9 cellular contexts compared by ENCODE assay signal in genomic region chr7:148912758-148913541, GRCh38. TPM values are rescaled to one million over a fixed set of nuclear protein-coding genes. Genes with fewer than 3 reads are reported as not detected.
DNase-seq lines count a peak whose midpoint lies in the region; ATAC-seq and TF ChIP-seq lines count a peak whose summit lies in the region.
"Had no signal": no experiment of that assay in that cellular context is flagged by ENCODE, and none has a peak within 500 bp of the region (broad histone marks: within the 10 kb centered on the region; RNA-seq: fewer than 3 reads in every experiment).

No MANE protein-coding gene starts in this region.

- CTCF ChIA-PET in activated CD8-positive, alpha-beta T cell treated with anti-CD3 and anti-CD28 coated beads, Interleukin-2, amount 10 ng/mL, durations not matched to agents 7 days and 5 days (lab: Charles Lee) = interaction anchor here (0.9 to 4.2 kb wide), 13 partner anchors 9 to 70 kb away, joined by 3 to 36 read pairs (median 4); no protein-coding TSS in a partner anchor
- CTCF ChIA-PET in WTC11 (lab: Charles Lee) = no interaction called here

- peak; percentile 59 for ATAC-seq in GM19395 (IDR thresholded peaks at IDR 0.05; ENCODE audit: unreplicated experiment)
- peak; percentile 52 for ATAC-seq in HG03064 (IDR thresholded peaks at IDR 0.05; ENCODE audit: low read depth, unreplicated experiment)
- peak; percentile 66 for ATAC-seq in activated CD8-positive, alpha-beta T cell treated with anti-CD3 and anti-CD28 coated beads, Interleukin-2, amount 10 ng/mL, durations not matched to agents 7 days and 5 days
- ATAC-seq in WTC11 = no peak

- no peak for TF ChIP-seq CTCF in WTC11 (IDR thresholded peaks at IDR 0.05)

- H3K9me3 Mint-ChIP-seq in activated CD8-positive, alpha-beta T cell treated with anti-CD3 and anti-CD28 coated beads, Interleukin-2, amount 10 ng/mL, durations not matched to agents 7 days and 5 days (ENCODE audit: insufficient read depth) = no peaks in the 10 kb centered on the region
- no peaks in the 10 kb centered on the region for H3K9me3 Mint-ChIP-seq in WTC11

- DNase-seq in activated CD8-positive, alpha-beta T cell treated with anti-CD3 and anti-CD28 coated beads, Interleukin-2, amount 10 ng/mL, durations not matched to agents 7 days and 5 days = peak; percentile 67
- peak; percentile 20 to 25 for DNase-seq in stimulated activated CD8-positive, alpha-beta memory T cell treated with anti-CD3 and anti-CD28 coated beads, Interleukin-4, amount 100 ng/mL, for 4 hours (ENCODE audit: low read depth in 2 of 2, low spot score in 1 of 2)
- DNase-seq in retina = no peak
- DNase-seq in WTC11 (ENCODE audit: low spot score) = no peak
- DNase-seq in NCI-H1105 (lab: John Stamatoyannopoulos, UW) = no peak
- DNase-seq in nucleus accumbens (lab: John Stamatoyannopoulos, UW) = no peak
- DNase-seq: GM23248 had no signal

- H3K36me3 Mint-ChIP-seq in activated CD8-positive, alpha-beta T cell treated with anti-CD3 and anti-CD28 coated beads, Interleukin-2, amount 10 ng/mL, durations not matched to agents 7 days and 5 days (ENCODE audit: low read depth) = peaks cover 5% of the 10 kb centered on the region
- no peaks in the 10 kb centered on the region for H3K36me3 Mint-ChIP-seq in WTC11

- H3K4me3 Mint-ChIP-seq in activated CD8-positive, alpha-beta T cell treated with anti-CD3 and anti-CD28 coated beads, Interleukin-2, amount 10 ng/mL, durations not matched to agents 7 days and 5 days = peak overlapping the region; percentile 63
- no peak overlapping the region for H3K4me3 Mint-ChIP-seq in WTC11

- H3K27ac Mint-ChIP-seq in activated CD8-positive, alpha-beta T cell treated with anti-CD3 and anti-CD28 coated beads, Interleukin-2, amount 10 ng/mL, durations not matched to agents 7 days and 5 days = peak overlapping the region; percentile 89
- H3K27ac Mint-ChIP-seq in WTC11 = no peak overlapping the region

- POLR2A ChIA-PET in activated CD8-positive, alpha-beta T cell treated with anti-CD3 and anti-CD28 coated beads, Interleukin-2, amount 10 ng/mL, durations not matched to agents 7 days and 5 days (lab: Charles Lee) = interaction anchor here (0.5 to 6.7 kb wide), 8 partner anchors 9 to 316 kb away, joined by 3 to 59 read pairs (median 4); partner anchors contain the start of gene EZH2
- POLR2A ChIA-PET in WTC11 (lab: Charles Lee) = no interaction called here

- no peaks in the 10 kb centered on the region for H3K27me3 Mint-ChIP-seq in activated CD8-positive, alpha-beta T cell treated with anti-CD3 and anti-CD28 coated beads, Interleukin-2, amount 10 ng/mL, durations not matched to agents 7 days and 5 days (ENCODE audit: low read depth)
- no peaks in the 10 kb centered on the region for H3K27me3 Mint-ChIP-seq in WTC11 (ENCODE audit: low read depth)

- H3K4me1 Mint-ChIP-seq in activated CD8-positive, alpha-beta T cell treated with anti-CD3 and anti-CD28 coated beads, Interleukin-2, amount 10 ng/mL, durations not matched to agents 7 days and 5 days (ENCODE audit: low read depth) = peaks cover 55% of the 10 kb centered on the region
- peaks cover 27% of the 10 kb centered on the region for H3K4me1 Mint-ChIP-seq in WTC11

TF ChIP-seq in WTC11, 78 proteins besides CTCF, POLR2A, EP300 and RAD21 (continues in another document):
- no peak for TF ChIP-seq ATF2 (CRISPR knock-in tag; IDR thresholded peaks at IDR 0.05; ENCODE audit: borderline replicate concordance, low read depth)
- no peak for TF ChIP-seq IRF2 (CRISPR knock-in tag; IDR thresholded peaks at IDR 0.05; ENCODE audit: borderline replicate concordance, low read depth)
- no peak for TF ChIP-seq FOXJ3 (CRISPR knock-in tag; IDR thresholded peaks at IDR 0.05; ENCODE audit: borderline replicate concordance)
- TF ChIP-seq TEAD4 (CRISPR knock-in tag; IDR thresholded peaks at IDR 0.05) = no peak
- TF ChIP-seq ATF1 (CRISPR knock-in tag; IDR thresholded peaks at IDR 0.05) = no peak
- TF ChIP-seq EMX1 (CRISPR knock-in tag; IDR thresholded peaks at IDR 0.05) = no peak
- no peak for TF ChIP-seq ZNF281 (CRISPR knock-in tag; IDR thresholded peaks at IDR 0.05)
- TF ChIP-seq, protein P1, sequence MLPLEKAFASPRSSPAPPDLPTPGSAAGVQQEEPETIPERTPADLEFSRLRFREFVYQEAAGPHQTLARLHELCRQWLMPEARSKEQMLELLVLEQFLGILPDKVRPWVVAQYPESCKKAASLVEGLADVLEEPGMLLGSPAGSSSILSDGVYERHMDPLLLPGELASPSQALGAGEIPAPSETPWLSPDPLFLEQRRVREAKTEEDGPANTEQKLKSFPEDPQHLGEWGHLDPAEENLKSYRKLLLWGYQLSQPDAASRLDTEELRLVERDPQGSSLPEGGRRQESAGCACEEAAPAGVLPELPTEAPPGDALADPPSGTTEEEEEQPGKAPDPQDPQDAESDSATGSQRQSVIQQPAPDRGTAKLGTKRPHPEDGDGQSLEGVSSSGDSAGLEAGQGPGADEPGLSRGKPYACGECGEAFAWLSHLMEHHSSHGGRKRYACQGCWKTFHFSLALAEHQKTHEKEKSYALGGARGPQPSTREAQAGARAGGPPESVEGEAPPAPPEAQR (CRISPR knock-in tag; IDR thresholded peaks at IDR 0.05) = no peak
- no peak for TF ChIP-seq ZNF423 (CRISPR knock-in tag; IDR thresholded peaks at IDR 0.05)
- no peak for TF ChIP-seq HMGA2 (CRISPR knock-in tag; IDR thresholded peaks at IDR 0.05)
- no peak for TF ChIP-seq CREM (CRISPR knock-in tag; IDR thresholded peaks at IDR 0.05)
- no peak for TF ChIP-seq ZNF263 (CRISPR knock-in tag; IDR thresholded peaks at IDR 0.05; ENCODE audit: low read depth)
- TF ChIP-seq CBFB (CRISPR knock-in tag; IDR thresholded peaks at IDR 0.05; ENCODE audit: low read depth) = no peak
- TF ChIP-seq, protein P2, sequence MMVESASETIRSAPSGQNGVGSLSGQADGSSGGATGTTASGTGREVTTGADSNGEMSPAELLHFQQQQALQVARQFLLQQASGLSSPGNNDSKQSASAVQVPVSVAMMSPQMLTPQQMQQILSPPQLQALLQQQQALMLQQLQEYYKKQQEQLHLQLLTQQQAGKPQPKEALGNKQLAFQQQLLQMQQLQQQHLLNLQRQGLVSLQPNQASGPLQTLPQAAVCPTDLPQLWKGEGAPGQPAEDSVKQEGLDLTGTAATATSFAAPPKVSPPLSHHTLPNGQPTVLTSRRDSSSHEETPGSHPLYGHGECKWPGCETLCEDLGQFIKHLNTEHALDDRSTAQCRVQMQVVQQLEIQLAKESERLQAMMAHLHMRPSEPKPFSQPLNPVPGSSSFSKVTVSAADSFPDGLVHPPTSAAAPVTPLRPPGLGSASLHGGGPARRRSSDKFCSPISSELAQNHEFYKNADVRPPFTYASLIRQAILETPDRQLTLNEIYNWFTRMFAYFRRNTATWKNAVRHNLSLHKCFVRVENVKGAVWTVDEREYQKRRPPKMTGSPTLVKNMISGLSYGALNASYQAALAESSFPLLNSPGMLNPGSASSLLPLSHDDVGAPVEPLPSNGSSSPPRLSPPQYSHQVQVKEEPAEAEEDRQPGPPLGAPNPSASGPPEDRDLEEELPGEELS (CRISPR knock-in tag; IDR thresholded peaks at IDR 0.05) = no peak
- no peak for TF ChIP-seq OVOL2 (CRISPR knock-in tag; IDR thresholded peaks at IDR 0.05; ENCODE audit: borderline replicate concordance)

RNA-seq across cellular contexts. Expression of gene EZH2, which starts 28.9 kb away (rescaled TPM):
- total RNA-seq in activated CD8-positive, alpha-beta T cell treated with anti-CD3 and anti-CD28 coated beads, Interleukin-2, amount 10 ng/mL, durations not matched to agents 7 days and 5 days = 100 to 1,000 TPM; 115 to 118 TPM
- total RNA-seq in WTC11 (2021) = 28.5 to 35.4 TPM (median 28.6 TPM) in 3 replicates

Comparison
In these comparisons a context has a peak if more than half of its experiments do, and no peak if none do; other contexts are left out.
1. DNase-seq: peak in activated CD8-positive, alpha-beta T cell treated with anti-CD3 and anti-CD28 coated beads, Interleukin-2, amount 10 ng/mL, durations not matched to agents 7 days and 5 days (single experiment) and stimulated activated CD8-positive, alpha-beta memory T cell treated with anti-CD3 and anti-CD28 coated beads, Interleukin-4, amount 100 ng/mL, for 4 hours (2 of 2); none in retina (single experiment), WTC11 (single experiment), NCI-H1105 (single experiment) and nucleus accumbens (0 of 56).